In the genomic region with DNA sequence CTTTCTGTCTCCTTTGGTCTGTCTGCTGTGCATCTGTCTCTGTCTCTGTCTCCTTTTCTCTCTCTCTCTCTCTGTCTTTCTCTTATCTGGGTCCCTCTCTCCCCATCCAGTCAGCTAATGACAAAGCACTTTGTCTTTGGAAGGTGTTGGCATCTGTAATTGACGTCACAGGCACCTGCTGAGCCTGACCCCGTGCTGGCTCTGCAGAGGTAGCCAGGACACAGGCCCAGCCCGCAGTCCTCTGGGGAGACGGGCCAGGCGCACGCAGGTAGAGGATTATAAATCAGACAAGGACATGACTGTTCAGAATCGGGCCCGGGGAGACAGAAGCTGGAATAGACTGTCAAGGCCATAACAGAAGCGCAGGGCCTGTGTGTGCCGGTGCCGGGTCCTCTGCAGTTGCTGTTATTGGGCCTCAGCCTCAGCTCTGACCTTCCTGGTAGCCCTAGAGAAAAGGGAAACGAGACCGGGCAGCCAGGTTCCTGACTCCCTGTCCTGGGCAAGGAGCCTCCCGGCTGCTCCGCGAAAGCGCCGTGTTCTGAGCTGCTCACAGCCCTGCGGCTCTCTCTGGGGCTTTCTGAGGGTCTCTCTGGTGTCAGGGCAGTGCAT, we compare ENCODE assay signal across 14 cellular contexts. TPM values are rescaled to one million over a fixed set of nuclear protein-coding genes. Genes with fewer than 3 reads are reported as not detected.
"Had no signal": no experiment of that assay in that cellular context is flagged by ENCODE, and none has a peak within 500 bp of the region (broad histone marks: within the 10 kb centered on the region; RNA-seq: fewer than 3 reads in every experiment).

No MANE protein-coding gene starts in this region.

- H3K36me3 ChIP-seq: breast epithelium had no signal

- H3K9me3 Mint-ChIP-seq: stimulated activated naive CD8-positive, alpha-beta T cell treated with anti-CD3 and anti-CD28 coated beads, Interleukin-15, Interleukin-2, amounts not matched to agents 100 ng/mL and 50 ng/mL, for 24 hours had no signal

- H3K27ac ChIP-seq: breast epithelium, foreskin keratinocyte, testis had no signal

- H3K9me3 ChIP-seq: breast epithelium, testis had no signal

- H3K4me3 Mint-ChIP-seq: activated naive CD8-positive, alpha-beta T cell; nephron progenitor cell; stimulated activated naive CD8-positive, alpha-beta T cell treated with anti-CD3 and anti-CD28 coated beads, Interleukin-15, Interleukin-2, amounts not matched to agents 100 ng/mL and 50 ng/mL, for 24 hours had no signal

- H3K4me1 ChIP-seq: breast epithelium, foreskin keratinocyte had no signal

- H3K27ac Mint-ChIP-seq: activated naive CD8-positive, alpha-beta T cell; nephron progenitor cell; stimulated activated naive CD8-positive, alpha-beta T cell treated with anti-CD3 and anti-CD28 coated beads, Interleukin-15, Interleukin-2, amounts not matched to agents 100 ng/mL and 50 ng/mL, for 24 hours had no signal

- H3K27me3 ChIP-seq: breast epithelium, foreskin keratinocyte, testis had no signal

- H3K27me3 Mint-ChIP-seq: activated naive CD8-positive, alpha-beta T cell; stimulated activated naive CD8-positive, alpha-beta T cell treated with anti-CD3 and anti-CD28 coated beads, Interleukin-15, Interleukin-2, amounts not matched to agents 100 ng/mL and 50 ng/mL, for 24 hours had no signal

- DNase-seq: activated CD4-positive, alpha-beta T cell treated with anti-CD3 and anti-CD28 coated beads, Interleukin-2, amount 50 U/mL, for 4 hours; activated effector memory CD4-positive, alpha-beta T cell treated with Interleukin-2 at 50 U/mL for 16 hours; activated T-cell treated with anti-CD3 and anti-CD28 coated beads, Interleukin-2, amount 50 U/mL, for 1 hour; foreskin keratinocyte; head of caudate nucleus; nephron progenitor cell; stimulated activated CD4-positive, alpha-beta T cell treated with anti-CD3 and anti-CD28 coated beads, Interleukin-12 subunit alpha, Interleukin-12 subunit beta, amount 100 ng/mL, for 4 hours; T-helper 2 cell; testis had no signal

- H3K4me3 ChIP-seq: breast epithelium, testis had no signal

RNA-seq across cellular contexts. Expression of a gene that starts 24.5 kb away (rescaled TPM):
- total RNA-seq: endothelial cell of umbilical vein, pulmonary artery endothelial cell had no signal
